In the genomic region with DNA sequence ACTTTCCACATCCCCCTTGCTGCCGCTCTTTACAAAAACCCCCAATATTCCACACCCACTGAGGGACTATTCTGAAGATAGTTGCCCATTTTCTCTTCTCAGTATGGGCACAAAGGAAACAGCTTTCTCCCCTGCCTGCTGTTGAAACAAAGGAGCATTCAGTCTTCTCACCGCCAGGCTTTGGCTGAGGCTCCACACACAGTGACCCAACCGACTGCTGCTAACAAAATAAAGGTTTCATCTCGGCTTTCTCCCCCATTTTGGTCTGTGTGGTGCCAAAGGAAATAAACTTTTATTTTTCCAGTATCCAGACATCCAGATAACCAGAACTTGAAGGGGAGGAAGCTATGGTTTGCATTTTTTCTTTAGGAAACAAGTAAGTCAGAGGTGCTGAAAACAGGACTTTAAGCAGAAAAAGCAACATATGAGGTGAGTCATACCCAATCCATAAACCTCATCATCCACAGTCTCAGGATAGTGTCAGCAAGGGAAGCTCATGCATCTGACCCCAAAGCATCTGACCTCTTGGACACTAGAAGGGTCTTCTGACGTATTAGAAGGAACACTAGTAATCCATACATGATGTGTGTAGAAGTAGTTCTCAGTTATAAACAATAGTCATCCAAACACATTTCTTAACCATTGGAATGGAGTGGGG, we compare ENCODE assay signal across 9 cellular contexts. TPM values are rescaled to one million over a fixed set of nuclear protein-coding genes. Genes with fewer than 3 reads are reported as not detected.
DNase-seq lines count a peak whose midpoint lies in the region; ATAC-seq and TF ChIP-seq lines count a peak whose summit lies in the region.
"Had no signal": no experiment of that assay in that cellular context is flagged by ENCODE, and none has a peak within 500 bp of the region (broad histone marks: within the 10 kb centered on the region; RNA-seq: fewer than 3 reads in every experiment).

No MANE protein-coding gene starts in this region.

- peak overlapping the region; percentile 89 for H2AK9ac ChIP-seq in IMR-90 (replicated peaks; ENCODE audit: low read depth, low read length, poor library complexity)

- DNase-seq in IMR-90 (peak; percentile 99), choroid plexus epithelial cell (ENCODE audit: low read depth) (peak; percentile 89), islet precursor cell (peak; percentile 68), thyroid gland (peak; percentile 21 to 43), Karpas-422 (no peak), NAMALWA (ENCODE audit: low spot score) (no peak), NCI-H345 treated with DMSO at 0.1 percent for 48 hours (lab: John Stamatoyannopoulos, UW; ENCODE audit: unreplicated experiment) (no peak)
- no peak for DNase-seq in activated T-cell treated with anti-CD3 and anti-CD28 coated beads, Interleukin-2, amount 50 U/mL, for 72 hours
- DNase-seq: activated CD4-positive, alpha-beta T cell treated with anti-CD3 and anti-CD28 coated beads for 36 hours had no signal

- H3K36me3 Mint-ChIP-seq in activated T-cell treated with anti-CD3 and anti-CD28 coated beads, Interleukin-2, amount 50 U/mL, for 72 hours (ENCODE audit: insufficient read depth in 2 of 2), result no peaks in the 10 kb centered on the region

- H4K5ac ChIP-seq in IMR-90 (ENCODE audit: low read depth, low read length), result peak overlapping the region; percentile 95

- peak; percentile 75 for ATAC-seq in IMR-90 (ENCODE audit: low read depth)
- ATAC-seq in activated T-cell treated with anti-CD3 and anti-CD28 coated beads, Interleukin-2, amount 50 U/mL, for 72 hours (replicated peaks in 1 of 2), result no peak
- ATAC-seq: activated CD4-positive, alpha-beta T cell treated with anti-CD3 and anti-CD28 coated beads for 36 hours had no signal

- peak overlapping the region; percentile 91 for H3K56ac ChIP-seq in IMR-90 (ENCODE audit: extremely low read depth, insufficient read depth, low read length)

- H2AFZ ChIP-seq in IMR-90 (replicated peaks; ENCODE audit: low read length, poor library complexity) (peak overlapping the region; percentile 38), Karpas-422 (ENCODE audit: low read length) (no peak overlapping the region)

- TF ChIP-seq POLR2A in IMR-90 (IDR thresholded peaks at IDR 0.05; ENCODE audit: low read depth, low read length) (no peak; the same call in 1 of the 2 replicates), thyroid gland (IDR thresholded peaks at IDR 0.05) (no peak)

- peaks cover 64% of the 10 kb centered on the region for H3K27me3 Mint-ChIP-seq in activated T-cell treated with anti-CD3 and anti-CD28 coated beads, Interleukin-2, amount 50 U/mL, for 72 hours (ENCODE audit: low read depth)

- H4K91ac ChIP-seq in IMR-90 (ENCODE audit: insufficient read depth, low read depth, low read length), result peak overlapping the region; percentile 91

- in situ Hi-C loops in IMR-90 (cut with MboI; ENCODE audit: low sequenced_read_pairs), result loop anchor here (25.0 kb wide), 2 partner anchors 501 to 1001 kb away; no protein-coding TSS in a partner anchor

- CTCF ChIA-PET in IMR-90 (lab: Yijun Ruan, JAX), result interaction anchor here (0.8 to 2.0 kb wide), 7 partner anchors 14 to 77 kb away, joined by 3 to 8 read pairs (median 4); no protein-coding TSS in a partner anchor

- H3K9me3 ChIP-seq in IMR-90 (ENCODE audit: control insufficient read depth, insufficient read depth, low read length) (no peaks in the 10 kb centered on the region), thyroid gland (no peaks in the 10 kb centered on the region), Karpas-422 (ENCODE audit: low read length) (no peaks in the 10 kb centered on the region)

- POLR2A ChIA-PET in IMR-90 (lab: Charles Lee; ENCODE audit: unreplicated experiment), result interaction anchor here (0.7 kb wide), 1 partner anchor 10 kb away, joined by 3 read pairs; no protein-coding TSS in a partner anchor

- H3K9me3 Mint-ChIP-seq in activated T-cell treated with anti-CD3 and anti-CD28 coated beads, Interleukin-2, amount 50 U/mL, for 72 hours, result no peaks in the 10 kb centered on the region

- intact Hi-C loops in IMR-90 (cut with micrococcal nuclease), result loop anchor here (1.0 kb wide), 1 partner anchor 14 kb away; no protein-coding TSS in a partner anchor
- intact Hi-C loops in thyroid gland (cut with DNase I), result no loop called here

- H3K79me1 ChIP-seq in IMR-90 (ENCODE audit: low read depth in 1 of 2, low read length in 2 of 2), result peaks cover 12 to 81% of the 10 kb centered on the region in 2 experiments; a peak in 3 of 4 replicates

- H3K4ac ChIP-seq in IMR-90 (ENCODE audit: low read depth, low read length), result peak overlapping the region; percentile 82

- peak overlapping the region in 1 of 2 donors; percentile 33 for H3K4me3 Mint-ChIP-seq in activated T-cell treated with anti-CD3 and anti-CD28 coated beads, Interleukin-2, amount 50 U/mL, for 72 hours
- H3K4me3 Mint-ChIP-seq: activated CD4-positive, alpha-beta T cell treated with anti-CD3 and anti-CD28 coated beads for 36 hours had no signal

- no peak for TF ChIP-seq RAD21 in IMR-90 (IDR thresholded peaks at IDR 0.05; ENCODE audit: low read length)

- 57% methylated on average over 1 of the region's 5 CpGs; no CpG with 5 or more reads in 1 of the 2 experiments for WGBS in IMR-90 (ENCODE audit: extremely low coverage in 2 of 2, insufficient read length in 1 of 2), 2 experiments
- 29% methylated on average over 5 of the region's 5 CpGs for WGBS in thyroid gland, 2 donors

- peak overlapping the region; percentile 75 for H3K4me2 ChIP-seq in IMR-90 (ENCODE audit: low read depth, low read length)
- H3K4me2 ChIP-seq in Karpas-422 (ENCODE audit: low read depth, low read length, poor library complexity, severe bottlenecking), result no peak overlapping the region

- peak overlapping the region; percentile 89 for H2BK20ac ChIP-seq in IMR-90 (ENCODE audit: low read depth, low read length)

- H3K4me3 ChIP-seq in IMR-90 (ENCODE audit: insufficient read depth, low read depth, low read length) (peak overlapping the region; percentile 8; the same call in 1 of the 2 replicates), choroid plexus epithelial cell (ENCODE audit: low read depth, low read length) (peak overlapping the region; percentile 16), thyroid gland (replicated peaks in 1 of 3) (no peak overlapping the region), Karpas-422 (ENCODE audit: low read length) (no peak overlapping the region)

- peaks cover 42% of the 10 kb centered on the region for H3K4me1 ChIP-seq in IMR-90 (ENCODE audit: control insufficient read depth, insufficient read depth, low read length)
- H3K4me1 ChIP-seq in thyroid gland, result peaks cover 0 to 7% of the 10 kb centered on the region in 2 donors
- no peaks in the 10 kb centered on the region for H3K4me1 ChIP-seq in Karpas-422 (ENCODE audit: low read length)

- no TSS peak for BruUV-seq in IMR-90 (replicated peaks; lab: Mats Ljungman, UMichigan)

- H2BK15ac ChIP-seq in IMR-90 (ENCODE audit: low read depth, low read length), result peak overlapping the region; percentile 87; the same call in 2 of the 3 replicates

- H3K4me1 Mint-ChIP-seq in activated T-cell treated with anti-CD3 and anti-CD28 coated beads, Interleukin-2, amount 50 U/mL, for 72 hours (ENCODE audit: low read depth), result peaks cover 17% of the 10 kb centered on the region

- H4K20me1 ChIP-seq in IMR-90 (ENCODE audit: insufficient read depth, low read length) (peaks cover 39% of the 10 kb centered on the region), Karpas-422 (ENCODE audit: insufficient read depth, low read depth, low read length) (no peaks in the 10 kb centered on the region)

- H3K18ac ChIP-seq in IMR-90 (ENCODE audit: low read depth, low read length), result peak overlapping the region; percentile 90

- peak overlapping the region; percentile 87 to 93; a peak in 3 of 4 replicates for H4K8ac ChIP-seq in IMR-90 (ENCODE audit: low read depth in 2 of 2, low read length in 2 of 2)

- H3K36me3 ChIP-seq in IMR-90 (ENCODE audit: control insufficient read depth, insufficient read depth, low read length), result peaks cover 51% of the 10 kb centered on the region
- H3K36me3 ChIP-seq in thyroid gland, result no peaks in the 10 kb centered on the region
- no peaks in the 10 kb centered on the region for H3K36me3 ChIP-seq in Karpas-422 (ENCODE audit: insufficient read depth, low read length)

- H3K9me2 ChIP-seq in Karpas-422 (replicated peaks; ENCODE audit: insufficient read depth, low read length), result no peaks in the 10 kb centered on the region

- no peaks in the 10 kb centered on the region for H3K79me2 ChIP-seq in Karpas-422 (ENCODE audit: low read length)

- H3K9me1 ChIP-seq in IMR-90 (ENCODE audit: insufficient read depth, low read length), result peaks cover 43% of the 10 kb centered on the region

- H3K9ac ChIP-seq in IMR-90 (ENCODE audit: low read depth, low read length) (peak overlapping the region; percentile 83), Karpas-422 (ENCODE audit: low read length) (no peak overlapping the region)

- peak overlapping the region; percentile 97 for H3K27ac ChIP-seq in IMR-90 (ENCODE audit: insufficient read depth, low read length)
- no peak overlapping the region for H3K27ac ChIP-seq in thyroid gland
- H3K27ac ChIP-seq in Karpas-422 (ENCODE audit: low read length), result no peak overlapping the region

- TF ChIP-seq CTCF in IMR-90 (conservative IDR thresholded peaks at IDR 0.05; ENCODE audit: low read depth, low read length) (no peak), choroid plexus epithelial cell (conservative IDR thresholded peaks at IDR 0.05; ENCODE audit: low read depth, low read length) (peak; percentile 45), thyroid gland (IDR thresholded peaks at IDR 0.05) (peak in 2 of 6 experiments; percentile 19 to 29)

- no peak overlapping the region for H3K27ac Mint-ChIP-seq in activated T-cell treated with anti-CD3 and anti-CD28 coated beads, Interleukin-2, amount 50 U/mL, for 72 hours
- H3K27ac Mint-ChIP-seq: activated CD4-positive, alpha-beta T cell treated with anti-CD3 and anti-CD28 coated beads for 36 hours had no signal

- dilution Hi-C loops in IMR-90 (cut with HindIII; ENCODE audit: low sequenced_read_pairs, unreplicated experiment), result no loop called here

- H3K23ac ChIP-seq in IMR-90 (ENCODE audit: low read depth, low read length), result peak overlapping the region; percentile 94

- H3K27me3 ChIP-seq in IMR-90 (ENCODE audit: control insufficient read depth, insufficient read depth, low read length) (no peaks in the 10 kb centered on the region), thyroid gland (no peaks in the 10 kb centered on the region), Karpas-422 (ENCODE audit: low read length) (no peaks in the 10 kb centered on the region)

- H3K14ac ChIP-seq in IMR-90 (replicated peaks; ENCODE audit: low read depth, low read length), result peak overlapping the region; percentile 66

- H2BK120ac ChIP-seq in IMR-90 (ENCODE audit: low read depth, low read length), result peak overlapping the region; percentile 86

- H2AK5ac ChIP-seq in IMR-90 (ENCODE audit: low read depth, low read length), result peak overlapping the region; percentile 95

- peak overlapping the region; percentile 78 for H2BK5ac ChIP-seq in IMR-90 (ENCODE audit: low read depth, low read length, poor library complexity, severe bottlenecking)

RNA-seq across cellular contexts. Expression of gene CLMP, which starts 6.4 kb away (rescaled TPM):
- 54.7 and 56.1 TPM in 2 replicates for total RNA-seq in IMR-90 (2012; rRNA removed)
- 78.9 and 95.7 TPM in 2 replicates for polyA plus RNA-seq in IMR-90 (2012; rRNA removed)
- polyA plus RNA-seq in IMR-90 (2012; cell fraction: cytosol; rRNA removed), result 50.5 and 121 TPM in 2 replicates
- 20.7 and 92.9 TPM in 2 replicates for polyA plus RNA-seq in IMR-90 (2012; cell fraction: nucleus; rRNA removed; ENCODE audit: low replicate concordance)
- 10 to 100 TPM in 2 of 4 donors, 1 to 10 TPM in 2; 4.9 to 13.2 (median 9.3) TPM for total RNA-seq in thyroid gland
- not detected in 2 replicates for total RNA-seq in Karpas-422 (2014; rRNA removed; shearing (Covaris generic); ENCODE audit: low replicate concordance)
- under 1 TPM; 0.17 to 0.19 TPM for total RNA-seq in activated T-cell treated with anti-CD3 and anti-CD28 coated beads, Interleukin-2, amount 50 U/mL, for 72 hours

Comparison
In these comparisons a context has a peak if more than half of its experiments do, and no peak if none do; other contexts are left out.
1. DNase-seq: peak in IMR-90 (single experiment), choroid plexus epithelial cell (single experiment), islet precursor cell (single experiment) and thyroid gland (2 of 2); none in Karpas-422 (single experiment), NAMALWA (single experiment), NCI-H345 treated with DMSO at 0.1 percent for 48 hours (single experiment) and activated T-cell treated with anti-CD3 and anti-CD28 coated beads, Interleukin-2, amount 50 U/mL, for 72 hours (0 of 2).
2. H3K4me3 ChIP-seq: peak in IMR-90 (single experiment) and choroid plexus epithelial cell (single experiment); none in thyroid gland (0 of 3) and Karpas-422 (single experiment).